ENCODE assay signal across 15 cellular contexts in genomic region chr11:45556851-45557707, GRCh38.
A peak's percentile ranks its signal among the peaks of the same experiment; 100 is the strongest.
DNase-seq lines count a peak whose midpoint lies in the region; ATAC-seq and TF ChIP-seq lines count a peak whose summit lies in the region.
"Had no signal": no experiment of that assay in that cellular context is flagged by ENCODE, and none has a peak within 500 bp of the region (broad histone marks: within the 10 kb centered on the region; RNA-seq: fewer than 3 reads in every experiment).

No MANE protein-coding gene starts in this region.

- H3K4me1 ChIP-seq in ACC112 (ENCODE audit: control insufficient read depth, insufficient read depth, low read length, unreplicated experiment), result peaks cover 42% of the 10 kb centered on the region
- peaks cover 6% of the 10 kb centered on the region for H3K4me1 ChIP-seq in mammary epithelial cell (ENCODE audit: insufficient read depth, low read length)
- no peaks in the 10 kb centered on the region for H3K4me1 ChIP-seq in left lung

- no TSS peak for BruUV-seq in mammary epithelial cell (replicated peaks; lab: Mats Ljungman, UMichigan)

- no peaks in the 10 kb centered on the region for H3K27me3 Mint-ChIP-seq in activated naive CD4-positive, alpha-beta T cell treated with anti-CD3 and anti-CD28 coated beads, Interleukin-2, amount 10 ng/mL, durations not matched to agents 7 days and 5 days

- no peak overlapping the region for H3K4me3 ChIP-seq in ACC112 (ENCODE audit: low read depth, low read length)
- no peak overlapping the region for H3K4me3 ChIP-seq in mammary epithelial cell (replicated peaks in 1 of 3; ENCODE audit: insufficient read depth in 1 of 3, low read depth in 2 of 3, low read length in 3 of 3)
- no peak overlapping the region for H3K4me3 ChIP-seq in left lung

- H3K27me3 ChIP-seq in ACC112 (ENCODE audit: insufficient read depth, low read length) (no peaks in the 10 kb centered on the region), mammary epithelial cell (ENCODE audit: insufficient read depth, low read length) (no peaks in the 10 kb centered on the region), left lung (peaks cover 0 to 13% of the 10 kb centered on the region in 2 donors)

- no peak overlapping the region for H3K4me3 Mint-ChIP-seq in activated naive CD4-positive, alpha-beta T cell treated with anti-CD3 and anti-CD28 coated beads, Interleukin-2, amount 10 ng/mL, durations not matched to agents 7 days and 5 days
- H3K4me3 Mint-ChIP-seq: activated CD8-positive, alpha-beta T cell treated with anti-CD3 and anti-CD28 coated beads, Interleukin-2, amount 10 ng/mL, durations not matched to agents 7 days and 5 days; immature natural killer cell had no signal

- no peaks in the 10 kb centered on the region for H3K4me1 Mint-ChIP-seq in activated naive CD4-positive, alpha-beta T cell treated with anti-CD3 and anti-CD28 coated beads, Interleukin-2, amount 10 ng/mL, durations not matched to agents 7 days and 5 days
- H3K4me1 Mint-ChIP-seq: immature natural killer cell had no signal

- DNase-seq in HT1080 (ENCODE audit: low read depth), result peak; percentile 32
- peak; percentile 55 for DNase-seq in mammary epithelial cell
- no peak for DNase-seq in left lung
- DNase-seq in NCI-H446 treated with DMSO at 0.1 percent for 48 hours (lab: John Stamatoyannopoulos, UW), result no peak
- no peak for DNase-seq in activated naive CD4-positive, alpha-beta T cell treated with anti-CD3 and anti-CD28 coated beads, Interleukin-2, amount 10 ng/mL, durations not matched to agents 7 days and 5 days
- no peak for DNase-seq in OCI-M2 (lab: John Stamatoyannopoulos, UW; ENCODE audit: unreplicated experiment)
- no peak for DNase-seq in NCI-H510A treated with DMSO at 0.1 percent for 48 hours (lab: John Stamatoyannopoulos, UW)
- DNase-seq: activated CD8-positive, alpha-beta T cell treated with anti-CD3 and anti-CD28 coated beads, Interleukin-2, amount 10 ng/mL, durations not matched to agents 7 days and 5 days; amygdala; immature natural killer cell; NCI-H2081; SK-N-SH; stimulated activated naive CD4-positive, alpha-beta T cell had no signal

- H3K27ac Mint-ChIP-seq in activated naive CD4-positive, alpha-beta T cell treated with anti-CD3 and anti-CD28 coated beads, Interleukin-2, amount 10 ng/mL, durations not matched to agents 7 days and 5 days, result no peak overlapping the region
- H3K27ac Mint-ChIP-seq: activated CD8-positive, alpha-beta T cell treated with anti-CD3 and anti-CD28 coated beads, Interleukin-2, amount 10 ng/mL, durations not matched to agents 7 days and 5 days; immature natural killer cell had no signal

- H3K27ac ChIP-seq in ACC112 (ENCODE audit: low read depth, low read length) (peak overlapping the region; percentile 93), mammary epithelial cell (ENCODE audit: insufficient read depth, low read depth, low read length) (no peak overlapping the region), left lung (no peak overlapping the region)
- H3K27ac ChIP-seq: HL-60 had no signal

- WGBS in mammary epithelial cell (ENCODE audit: low coverage, missing lambda C conversion rate), result 43% methylated on average over 6 of the region's 10 CpGs

- no peaks in the 10 kb centered on the region for H4K20me1 ChIP-seq in mammary epithelial cell (ENCODE audit: insufficient read depth, low read length)

- no peak overlapping the region for H3K4me2 ChIP-seq in mammary epithelial cell (ENCODE audit: insufficient read depth, low read depth, low read length)
- H3K4me2 ChIP-seq: SK-N-SH had no signal

- H3K79me2 ChIP-seq in ACC112 (ENCODE audit: control insufficient read depth, insufficient read depth, low read length, unreplicated experiment), result no peaks in the 10 kb centered on the region
- H3K79me2 ChIP-seq in mammary epithelial cell (ENCODE audit: insufficient read depth, low read length), result no peaks in the 10 kb centered on the region

- H3K9me3 ChIP-seq in mammary epithelial cell (replicated peaks; ENCODE audit: insufficient read depth, low read length) (no peaks in the 10 kb centered on the region), left lung (no peaks in the 10 kb centered on the region)
- H3K9me3 ChIP-seq: SK-N-SH had no signal

- dilution Hi-C loops in mammary epithelial cell (cut with HindIII; ENCODE audit: low sequenced_read_pairs), result no loop called here

- H3K9me3 Mint-ChIP-seq in activated naive CD4-positive, alpha-beta T cell treated with anti-CD3 and anti-CD28 coated beads, Interleukin-2, amount 10 ng/mL, durations not matched to agents 7 days and 5 days, result no peaks in the 10 kb centered on the region

- CTCF ChIA-PET in mammary epithelial cell (lab: Charles Lee; ENCODE audit: low non-redundant PET), result no interaction called here
- CTCF ChIA-PET in activated naive CD4-positive, alpha-beta T cell treated with anti-CD3 and anti-CD28 coated beads, Interleukin-2, amount 10 ng/mL, durations not matched to agents 7 days and 5 days (lab: Charles Lee), result no interaction called here

- intact Hi-C loops in mammary epithelial cell (cut with micrococcal nuclease) (no loop called here), left lung (cut with DNase I) (no loop called here)

- TF ChIP-seq CTCF in mammary epithelial cell (conservative IDR thresholded peaks at IDR 0.05 in 1 of 2, IDR thresholded peaks at IDR 0.05 in 1 of 2; ENCODE audit: extremely low read depth in 1 of 2, insufficient read depth in 1 of 2, low read depth in 1 of 2, low read length in 2 of 2) (no peak), left lung (IDR thresholded peaks at IDR 0.05) (no peak)

- no peak overlapping the region for H3K9ac ChIP-seq in mammary epithelial cell (ENCODE audit: insufficient read depth, low read length)
- H3K9ac ChIP-seq: SK-N-SH had no signal

- no peak overlapping the region for H2AFZ ChIP-seq in ACC112 (ENCODE audit: low read length, unreplicated experiment)
- no peak overlapping the region for H2AFZ ChIP-seq in mammary epithelial cell (ENCODE audit: low read depth, low read length)

- H3K36me3 ChIP-seq in ACC112 (ENCODE audit: insufficient read depth, low read length) (no peaks in the 10 kb centered on the region), mammary epithelial cell (ENCODE audit: insufficient read depth, low read length) (no peaks in the 10 kb centered on the region), left lung (no peaks in the 10 kb centered on the region)

- H3K36me3 Mint-ChIP-seq in activated naive CD4-positive, alpha-beta T cell treated with anti-CD3 and anti-CD28 coated beads, Interleukin-2, amount 10 ng/mL, durations not matched to agents 7 days and 5 days, result no peaks in the 10 kb centered on the region
- H3K36me3 Mint-ChIP-seq: immature natural killer cell had no signal

- in situ Hi-C loops in mammary epithelial cell (cut with MboI; ENCODE audit: low sequenced_read_pairs in 2 of 2), result no loop called here

- ATAC-seq in left lung, result peak; percentile 21
- ATAC-seq: activated CD8-positive, alpha-beta T cell treated with anti-CD3 and anti-CD28 coated beads, Interleukin-2, amount 10 ng/mL, durations not matched to agents 7 days and 5 days had no signal

Comparison
In these comparisons a context has a peak if more than half of its experiments do, and no peak if none do; other contexts are left out.
1. DNase-seq: peak in HT1080 (single experiment) and mammary epithelial cell (single experiment); none in left lung (0 of 2), NCI-H446 treated with DMSO at 0.1 percent for 48 hours (single experiment), activated naive CD4-positive, alpha-beta T cell treated with anti-CD3 and anti-CD28 coated beads, Interleukin-2, amount 10 ng/mL, durations not matched to agents 7 days and 5 days (single experiment), OCI-M2 (single experiment) and NCI-H510A treated with DMSO at 0.1 percent for 48 hours (single experiment).